Comparison of ENCODE assay signal across 13 cellular contexts in the genomic region with DNA sequence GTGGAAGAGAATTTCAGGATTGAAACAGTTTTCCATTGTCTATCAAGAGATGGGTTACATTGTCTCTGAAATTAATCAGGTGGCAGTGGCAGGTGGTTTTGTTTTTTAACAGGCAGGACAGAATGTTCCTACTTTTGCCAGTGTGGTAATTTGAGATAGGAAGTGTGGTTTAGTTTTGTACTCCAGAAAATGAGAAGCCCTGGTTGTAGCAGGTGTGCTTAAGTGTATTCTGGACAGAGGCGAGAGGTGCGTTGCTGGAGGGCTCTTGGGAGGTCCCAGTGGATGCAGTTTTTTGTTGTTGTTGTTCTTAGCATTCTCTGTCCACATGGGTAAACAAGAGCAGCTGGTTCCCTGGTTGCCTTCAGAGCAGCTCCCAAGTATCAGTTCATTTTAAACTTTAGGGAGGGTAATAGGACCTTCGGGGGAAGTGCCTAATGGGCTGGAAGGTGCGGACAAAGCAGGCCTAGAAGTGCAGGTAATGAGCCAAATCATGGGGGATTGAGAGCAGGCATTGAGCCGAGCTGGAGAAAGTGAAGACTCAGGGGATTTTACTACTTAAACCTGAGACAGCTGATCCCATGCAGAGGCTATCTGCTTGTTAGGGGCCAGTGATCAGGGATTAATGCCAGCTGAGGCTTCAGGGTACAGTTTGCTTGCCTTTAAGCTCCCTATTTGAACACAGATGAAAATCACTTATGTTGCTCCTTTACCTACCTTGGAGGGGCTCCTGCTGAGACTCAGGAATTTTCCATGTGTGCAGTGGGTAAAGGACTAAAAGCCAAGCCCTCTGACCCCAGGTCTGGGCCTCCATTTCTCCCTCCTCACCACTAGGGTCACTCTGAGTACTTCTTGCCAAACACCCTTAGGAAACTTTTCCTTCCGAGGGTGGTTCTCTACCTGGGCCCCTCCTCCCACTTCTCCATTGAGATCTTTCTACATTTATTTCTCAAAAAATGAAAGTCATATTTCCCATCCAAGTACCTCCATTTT. TPM values are rescaled to one million over a fixed set of nuclear protein-coding genes. Genes with fewer than 3 reads are reported as not detected.
DNase-seq lines count a peak whose midpoint lies in the region; ATAC-seq and TF ChIP-seq lines count a peak whose summit lies in the region.
"Had no signal": no experiment of that assay in that cellular context is flagged by ENCODE, and none has a peak within 500 bp of the region (broad histone marks: within the 10 kb centered on the region; RNA-seq: fewer than 3 reads in every experiment).

No MANE protein-coding gene starts in this region.

- peaks cover 5 to 71% (median 27%) of the 10 kb centered on the region in 9 donors for H3K4me1 ChIP-seq in heart right ventricle

- H3K27ac ChIP-seq in heart right ventricle: peak overlapping the region; percentile 20 to 93 (median 54)

- CTCF ChIA-PET in activated CD4-positive, alpha-beta T cell treated with anti-CD3 and anti-CD28 coated beads for 36 hours (lab: Charles Lee): interaction anchor here (0.8 to 2.5 kb wide), 7 partner anchors 9 to 25 kb away, joined by 3 to 13 read pairs (median 7); partner anchors contain the start of gene YOD1
- CTCF ChIA-PET in activated naive CD4-positive, alpha-beta T cell treated with anti-CD3 and anti-CD28 coated beads for 36 hours (lab: Charles Lee): interaction anchor here (0.6 to 1.4 kb wide), 3 partner anchors 9 to 139 kb away, joined by 3 to 4 read pairs (median 4); no protein-coding TSS in a partner anchor

- 73 to 82% methylated on average over 6 of the region's 6 CpGs for WGBS in heart right ventricle, 2 donors

- H3K4me1 Mint-ChIP-seq in type B pancreatic cell (ENCODE audit: unreplicated experiment): no peaks in the 10 kb centered on the region
- peaks cover 2% of the 10 kb centered on the region for H3K4me1 Mint-ChIP-seq in activated CD4-positive, alpha-beta T cell treated with anti-CD3 and anti-CD28 coated beads for 36 hours
- H3K4me1 Mint-ChIP-seq in activated naive CD4-positive, alpha-beta T cell treated with anti-CD3 and anti-CD28 coated beads for 36 hours (ENCODE audit: low read depth): no peaks in the 10 kb centered on the region

- H3K27me3 ChIP-seq in heart right ventricle: no peaks in the 10 kb centered on the region

- H3K9me3 Mint-ChIP-seq in type B pancreatic cell: no peaks in the 10 kb centered on the region
- no peaks in the 10 kb centered on the region for H3K9me3 Mint-ChIP-seq in activated CD4-positive, alpha-beta T cell treated with anti-CD3 and anti-CD28 coated beads for 36 hours (ENCODE audit: low read depth)
- no peaks in the 10 kb centered on the region for H3K9me3 Mint-ChIP-seq in activated naive CD4-positive, alpha-beta T cell treated with anti-CD3 and anti-CD28 coated beads for 36 hours
- H3K9me3 Mint-ChIP-seq: naive thymus-derived CD8-positive, alpha-beta T cell had no signal

- intact Hi-C loops in heart right ventricle (cut with DNase I): no loop called here
- intact Hi-C loops in left cardiac atrium (cut with DNase I): no loop called here
- intact Hi-C loops in activated CD4-positive, alpha-beta T cell treated with anti-CD3 and anti-CD28 coated beads for 36 hours (cut with DNase I, micrococcal nuclease): loop anchor here in 1 of 2 experiments (10.0 kb wide), 2 partner anchors 346 to 806 kb away; no protein-coding TSS in a partner anchor
- intact Hi-C loops in activated naive CD4-positive, alpha-beta T cell treated with anti-CD3 and anti-CD28 coated beads for 36 hours (cut with micrococcal nuclease): no loop called here

- TF ChIP-seq CTCF in heart right ventricle (IDR thresholded peaks at IDR 0.05): no peak
- TF ChIP-seq CTCF in type B pancreatic cell (conservative IDR thresholded peaks at IDR 0.05): peak; percentile 49
- no peak for TF ChIP-seq CTCF in GM13976 (IDR thresholded peaks at IDR 0.05; ENCODE audit: borderline replicate concordance, control extremely low read depth, extremely low read depth, insufficient read depth, missing control alignments)

- H3K36me3 ChIP-seq in heart right ventricle: peaks cover 0 to 52% (median 13%) of the 10 kb centered on the region in 9 donors

- peaks cover 16% of the 10 kb centered on the region for H3K36me3 Mint-ChIP-seq in type B pancreatic cell
- H3K36me3 Mint-ChIP-seq in activated CD4-positive, alpha-beta T cell treated with anti-CD3 and anti-CD28 coated beads for 36 hours (ENCODE audit: low read depth): no peaks in the 10 kb centered on the region
- H3K36me3 Mint-ChIP-seq in activated naive CD4-positive, alpha-beta T cell treated with anti-CD3 and anti-CD28 coated beads for 36 hours (ENCODE audit: low read depth): no peaks in the 10 kb centered on the region

- no peak for DNase-seq in heart right ventricle
- DNase-seq in left cardiac atrium: no peak
- DNase-seq in NCI-H345 (lab: John Stamatoyannopoulos, UW): peak; percentile 86
- peak; percentile 47 for DNase-seq in iPS-NIHi7 (ENCODE audit: extremely low spot score)
- no peak for DNase-seq in type B pancreatic cell (ENCODE audit: extremely low spot score, unreplicated experiment)
- DNase-seq in activated CD4-positive, alpha-beta T cell treated with anti-CD3 and anti-CD28 coated beads for 36 hours: no peak
- no peak for DNase-seq in activated naive CD4-positive, alpha-beta T cell treated with anti-CD3 and anti-CD28 coated beads for 36 hours
- no peak for DNase-seq in GM13976 (ENCODE audit: low spot score)
- DNase-seq: activated CD8-positive, alpha-beta memory T cell treated with anti-CD3 and anti-CD28 coated beads for 24 hours; effector memory CD4-positive, alpha-beta T cell; naive thymus-derived CD8-positive, alpha-beta T cell; NCI-H446 had no signal

- in situ Hi-C loops in GM13976 (cut with MboI; ENCODE audit: low sequenced_read_pairs, unreplicated experiment): no loop called here

- no peak overlapping the region for H3K27ac Mint-ChIP-seq in type B pancreatic cell
- no peak overlapping the region for H3K27ac Mint-ChIP-seq in activated CD4-positive, alpha-beta T cell treated with anti-CD3 and anti-CD28 coated beads for 36 hours
- no peak overlapping the region for H3K27ac Mint-ChIP-seq in activated naive CD4-positive, alpha-beta T cell treated with anti-CD3 and anti-CD28 coated beads for 36 hours

- no peak overlapping the region for H3K4me3 Mint-ChIP-seq in type B pancreatic cell
- no peak overlapping the region for H3K4me3 Mint-ChIP-seq in activated CD4-positive, alpha-beta T cell treated with anti-CD3 and anti-CD28 coated beads for 36 hours
- H3K4me3 Mint-ChIP-seq in activated naive CD4-positive, alpha-beta T cell treated with anti-CD3 and anti-CD28 coated beads for 36 hours: no peak overlapping the region
- H3K4me3 Mint-ChIP-seq: naive thymus-derived CD8-positive, alpha-beta T cell had no signal

- H3K4me3 ChIP-seq in heart right ventricle: no peak overlapping the region

- H3K9me3 ChIP-seq in heart right ventricle: no peaks in the 10 kb centered on the region

- no peaks in the 10 kb centered on the region for H3K27me3 Mint-ChIP-seq in type B pancreatic cell
- H3K27me3 Mint-ChIP-seq in activated CD4-positive, alpha-beta T cell treated with anti-CD3 and anti-CD28 coated beads for 36 hours: no peaks in the 10 kb centered on the region
- H3K27me3 Mint-ChIP-seq in activated naive CD4-positive, alpha-beta T cell treated with anti-CD3 and anti-CD28 coated beads for 36 hours (ENCODE audit: low read depth): no peaks in the 10 kb centered on the region
- H3K27me3 Mint-ChIP-seq: naive thymus-derived CD8-positive, alpha-beta T cell had no signal

- POLR2A ChIA-PET in activated CD4-positive, alpha-beta T cell treated with anti-CD3 and anti-CD28 coated beads for 36 hours (lab: Charles Lee): no interaction called here

- ATAC-seq in heart right ventricle (peak in 3 of 8 donors; percentile 12 to 63 (median 29)), left cardiac atrium (no peak)
- ATAC-seq in activated CD4-positive, alpha-beta T cell treated with anti-CD3 and anti-CD28 coated beads for 36 hours: no peak
- ATAC-seq: naive thymus-derived CD8-positive, alpha-beta T cell had no signal

RNA-seq across cellular contexts. Expression of gene PFKFB2, which starts 6.1 kb away (rescaled TPM):
- total RNA-seq in heart right ventricle (100 to 1,000 TPM in 5 of 10 donors, 10 to 100 TPM in 5; 45.3 to 161 (median 89.5) TPM), left cardiac atrium (10 to 100 TPM; 28.2 to 42.8 TPM), type B pancreatic cell (ENCODE audit: low replicate concordance) (18.7 and 31.4 TPM in 2 replicates)
- 10 to 100 TPM in 1 of 2 donors, 1 to 10 TPM in 1; 5.2 to 41.4 TPM for polyA plus RNA-seq in heart right ventricle
- total RNA-seq in activated CD4-positive, alpha-beta T cell treated with anti-CD3 and anti-CD28 coated beads for 36 hours: 1 to 10 TPM; 3.1 to 3.5 TPM
- 1 to 10 TPM; 3.4 to 6.2 TPM for total RNA-seq in activated naive CD4-positive, alpha-beta T cell treated with anti-CD3 and anti-CD28 coated beads for 36 hours

RNA-seq across cellular contexts. Expression of gene YOD1, which starts 8.2 kb away (rescaled TPM):
- total RNA-seq in heart right ventricle (1 to 10 TPM; 4.1 to 9.1 (median 5.9) TPM), left cardiac atrium (1 to 10 TPM; 3.4 to 5.9 TPM), type B pancreatic cell (ENCODE audit: low replicate concordance) (12.3 and 15.0 TPM in 2 replicates)
- polyA plus RNA-seq in heart right ventricle: 1 to 10 TPM; 2.6 to 3.7 TPM
- total RNA-seq in activated CD4-positive, alpha-beta T cell treated with anti-CD3 and anti-CD28 coated beads for 36 hours: 1 to 10 TPM; 5.3 to 6.0 TPM
- total RNA-seq in activated naive CD4-positive, alpha-beta T cell treated with anti-CD3 and anti-CD28 coated beads for 36 hours: 1 to 10 TPM; 8.6 to 8.8 TPM

RNA-seq across cellular contexts. Expression of gene C1orf116, which starts 26.6 kb away (rescaled TPM):
- total RNA-seq in heart right ventricle: 1 to 10 TPM in 1 of 10 donors, under 1 TPM in 9; 0.36 to 1.5 (median 0.65) TPM
- under 1 TPM; 0.07 to 0.16 TPM for polyA plus RNA-seq in heart right ventricle
- total RNA-seq in left cardiac atrium: under 1 TPM; 0.06 to 0.10 TPM
- 50.4 and 108 TPM in 2 replicates for total RNA-seq in type B pancreatic cell (ENCODE audit: low replicate concordance)
- under 1 TPM in 1 of 2 experiments, not detected in 1; 0.05 TPM for total RNA-seq in activated CD4-positive, alpha-beta T cell treated with anti-CD3 and anti-CD28 coated beads for 36 hours
- total RNA-seq in activated naive CD4-positive, alpha-beta T cell treated with anti-CD3 and anti-CD28 coated beads for 36 hours: not detected
- polyA plus RNA-seq: naive thymus-derived CD8-positive, alpha-beta T cell had no signal

RNA-seq across cellular contexts. Expression of gene C4BPB, which starts 29.5 kb away (rescaled TPM):
- 1 to 10 TPM in 1 of 10 donors, under 1 TPM in 2, not detected in 7; 0.49 to 1.7 (median 0.57) TPM for total RNA-seq in heart right ventricle
- polyA plus RNA-seq in heart right ventricle: under 1 TPM in 1 of 2 donors, not detected in 1; 0.06 TPM
- total RNA-seq in left cardiac atrium: 1 to 10 TPM in 1 of 2 donors, not detected in 1; 2.4 TPM
- 0.36 and 4.4 TPM in 2 replicates for total RNA-seq in type B pancreatic cell (ENCODE audit: low replicate concordance)
- 1 to 10 TPM; 1.3 to 1.4 TPM for total RNA-seq in activated CD4-positive, alpha-beta T cell treated with anti-CD3 and anti-CD28 coated beads for 36 hours
- 1 to 10 TPM in 1 of 2 experiments, under 1 TPM in 1; 0.81 to 1.1 TPM for total RNA-seq in activated naive CD4-positive, alpha-beta T cell treated with anti-CD3 and anti-CD28 coated beads for 36 hours
- total RNA-seq: A673 had no signal

RNA-seq across cellular contexts. Expression of gene C4BPA, which starts 44.9 kb away (rescaled TPM):
- total RNA-seq in heart right ventricle: not detected
- not detected for polyA plus RNA-seq in heart right ventricle
- not detected for total RNA-seq in left cardiac atrium
- total RNA-seq in type B pancreatic cell (ENCODE audit: low replicate concordance): 0.87 and 6.8 TPM in 2 replicates
- total RNA-seq in activated CD4-positive, alpha-beta T cell treated with anti-CD3 and anti-CD28 coated beads for 36 hours: not detected
- not detected for total RNA-seq in activated naive CD4-positive, alpha-beta T cell treated with anti-CD3 and anti-CD28 coated beads for 36 hours
- total RNA-seq: A673; naive thymus-derived CD8-positive, alpha-beta T cell had no signal
- polyA plus RNA-seq: naive thymus-derived CD8-positive, alpha-beta T cell had no signal

Comparison
In these comparisons a context has a peak if more than half of its experiments do, and no peak if none do; other contexts are left out.
1. DNase-seq: peak in NCI-H345 (single experiment) and iPS-NIHi7 (single experiment); none in heart right ventricle (0 of 2), left cardiac atrium (single experiment), type B pancreatic cell (single experiment), activated CD4-positive, alpha-beta T cell treated with anti-CD3 and anti-CD28 coated beads for 36 hours (single experiment), activated naive CD4-positive, alpha-beta T cell treated with anti-CD3 and anti-CD28 coated beads for 36 hours (single experiment) and GM13976 (single experiment).
2. RNA of gene C1orf116, which starts 26.6 kb away (total RNA-seq): 50.4 to 108 TPM in type B pancreatic cell; 0.36 to 1.5 TPM in heart right ventricle, 0.06 to 0.10 TPM in left cardiac atrium, not detected in activated naive CD4-positive, alpha-beta T cell treated with anti-CD3 and anti-CD28 coated beads for 36 hours and 0.05 TPM in activated CD4-positive, alpha-beta T cell treated with anti-CD3 and anti-CD28 coated beads for 36 hours; every median in the first group is over 10 times any median in the second.